ENCODE assay signal across 7 cellular contexts in genomic region chr11:67439321-67440228, GRCh38. TPM values are rescaled to one million over a fixed set of nuclear protein-coding genes. Genes with fewer than 3 reads are reported as not detected.
DNase-seq lines count a peak whose midpoint lies in the region; ATAC-seq, FAIRE-seq and TF ChIP-seq lines count a peak whose summit lies in the region.

No MANE protein-coding gene starts in this region.

- no peaks in the 10 kb centered on the region for H3K27me3 ChIP-seq in upper lobe of left lung

- H3K4me1 ChIP-seq in kidney (ENCODE audit: control insufficient read depth in 1 of 2, insufficient read depth in 1 of 2, low read depth in 1 of 2, low read length in 2 of 2) (peaks cover 0 to 14% of the 10 kb centered on the region in 2 donors), upper lobe of left lung (peaks cover 19 to 61% (median 25%) of the 10 kb centered on the region in 4 donors)

- peak overlapping the region; percentile 92 for H3K27ac Mint-ChIP-seq in activated T-helper 17 cell treated with anti-CD3 and anti-CD28 coated beads, Interleukin-2, amount 50 U/mL, for 72 hours

- H3K36me3 Mint-ChIP-seq in activated T-helper 17 cell treated with anti-CD3 and anti-CD28 coated beads, Interleukin-2, amount 50 U/mL, for 72 hours (ENCODE audit: low read depth): peaks cover 60% of the 10 kb centered on the region

- ATAC-seq in activated T-helper 17 cell treated with anti-CD3 and anti-CD28 coated beads, Interleukin-2, amount 50 U/mL, for 72 hours (replicated peaks): peak; percentile 22
- ATAC-seq in upper lobe of left lung (ENCODE audit: low FRiP score in 2 of 2) (no peak), HG02840 (IDR thresholded peaks at IDR 0.05; ENCODE audit: low FRiP score, unreplicated experiment) (no peak)

- no peak overlapping the region for H3K9ac ChIP-seq in kidney (ENCODE audit: low read length in 2 of 2)

- intact Hi-C loops in kidney (cut with DNase I): no loop called here

- DNase-seq in EH (ENCODE audit: low read depth) (peak; percentile 28), KBM-7 (peak; percentile 71), kidney (peak; percentile 86), upper lobe of left lung (peak in 1 of 2 donors; percentile 82), NCI-H510A (lab: John Stamatoyannopoulos, UW) (no peak)

- no peak for TF ChIP-seq POLR2A in upper lobe of left lung (IDR thresholded peaks at IDR 0.05)

- H3K4me3 ChIP-seq in kidney (ENCODE audit: low read length in 2 of 2) (no peak overlapping the region), upper lobe of left lung (no peak overlapping the region)

- TF ChIP-seq EP300 in upper lobe of left lung (IDR thresholded peaks at IDR 0.05): no peak

- H3K4me3 Mint-ChIP-seq in activated T-helper 17 cell treated with anti-CD3 and anti-CD28 coated beads, Interleukin-2, amount 50 U/mL, for 72 hours: peak overlapping the region; percentile 95

- no peak for TF ChIP-seq CTCF in kidney (IDR thresholded peaks at IDR 0.05; ENCODE audit: borderline replicate concordance, extremely low read depth, insufficient read depth)
- peak in 2 of 6 experiments; percentile 14 to 15 for TF ChIP-seq CTCF in upper lobe of left lung (IDR thresholded peaks at IDR 0.05)

- H3K36me3 ChIP-seq in kidney (ENCODE audit: control insufficient read depth in 1 of 2, insufficient read depth in 2 of 2, low read length in 2 of 2) (peaks cover 0 to 4% of the 10 kb centered on the region in 2 donors), upper lobe of left lung (peaks cover 0 to 66% (median 55%) of the 10 kb centered on the region in 4 donors)

- no peaks in the 10 kb centered on the region for H3K9me3 Mint-ChIP-seq in activated T-helper 17 cell treated with anti-CD3 and anti-CD28 coated beads, Interleukin-2, amount 50 U/mL, for 72 hours

- H3K9me3 ChIP-seq in kidney (ENCODE audit: control insufficient read depth in 1 of 2, low read length in 2 of 2) (no peaks in the 10 kb centered on the region), upper lobe of left lung (no peaks in the 10 kb centered on the region)

- H3K27ac ChIP-seq in kidney (ENCODE audit: low read depth in 2 of 2, low read length in 2 of 2) (no peak overlapping the region), upper lobe of left lung (peak overlapping the region in 3 of 4 donors; percentile 32 to 74 (median 52))

- peaks cover 5% of the 10 kb centered on the region for H3K4me1 Mint-ChIP-seq in activated T-helper 17 cell treated with anti-CD3 and anti-CD28 coated beads, Interleukin-2, amount 50 U/mL, for 72 hours

- no peak for FAIRE-seq in kidney (lab: Jason Lieb, UNC)

- in situ Hi-C loops in KBM-7 (cut with MboI; ENCODE audit: low pct_unique_long_range_greater_than_20kb, low sequenced_read_pairs): no loop called here

- 64 to 77% methylated on average over 10 to 31 of the region's 31 CpGs for WGBS in upper lobe of left lung, 2 donors

- no peaks in the 10 kb centered on the region for H3K27me3 Mint-ChIP-seq in activated T-helper 17 cell treated with anti-CD3 and anti-CD28 coated beads, Interleukin-2, amount 50 U/mL, for 72 hours

RNA-seq across cellular contexts. Expression of gene PTPRCAP, which starts 2.1 kb away (rescaled TPM):
- total RNA-seq in activated T-helper 17 cell treated with anti-CD3 and anti-CD28 coated beads, Interleukin-2, amount 50 U/mL, for 72 hours: 100 to 1,000 TPM; 112 to 228 TPM
- 20.3 TPM for total RNA-seq in kidney
- 4.7 TPM for polyA plus RNA-seq in kidney (ENCODE audit: insufficient read depth, low read depth, low replicate concordance)
- total RNA-seq in upper lobe of left lung: 10 to 100 TPM; 12.8 to 34.0 (median 18.0) TPM

RNA-seq across cellular contexts. Expression of gene CORO1B, which starts 3.7 kb away (rescaled TPM):
- total RNA-seq in activated T-helper 17 cell treated with anti-CD3 and anti-CD28 coated beads, Interleukin-2, amount 50 U/mL, for 72 hours: 100 to 1,000 TPM; 303 to 326 TPM
- total RNA-seq in kidney (121 TPM), upper lobe of left lung (100 to 1,000 TPM in 4 of 6 donors, 10 to 100 TPM in 2; 49.0 to 178 (median 118) TPM)
- 67.2 TPM for polyA plus RNA-seq in kidney (ENCODE audit: insufficient read depth, low read depth, low replicate concordance)

RNA-seq across cellular contexts. Expression of gene RPS6KB2, which starts 11.3 kb away (rescaled TPM):
- 10 to 100 TPM; 62.3 to 63.0 TPM for total RNA-seq in activated T-helper 17 cell treated with anti-CD3 and anti-CD28 coated beads, Interleukin-2, amount 50 U/mL, for 72 hours
- total RNA-seq in kidney: 41.3 TPM
- polyA plus RNA-seq in kidney (ENCODE audit: insufficient read depth, low read depth, low replicate concordance): 45.4 TPM
- 10 to 100 TPM; 35.2 to 94.3 (median 50.4) TPM for total RNA-seq in upper lobe of left lung

RNA-seq across cellular contexts. Expression of gene GPR152, which starts 13.0 kb away (rescaled TPM):
- not detected for total RNA-seq in activated T-helper 17 cell treated with anti-CD3 and anti-CD28 coated beads, Interleukin-2, amount 50 U/mL, for 72 hours
- not detected for total RNA-seq in kidney
- polyA plus RNA-seq in kidney (ENCODE audit: insufficient read depth, low read depth, low replicate concordance): not detected
- total RNA-seq in upper lobe of left lung: not detected

RNA-seq across cellular contexts. Expression of gene CABP4, which starts 15.6 kb away (rescaled TPM):
- total RNA-seq in activated T-helper 17 cell treated with anti-CD3 and anti-CD28 coated beads, Interleukin-2, amount 50 U/mL, for 72 hours: 1 to 10 TPM in 1 of 2 donors, under 1 TPM in 1; 0.32 to 2.2 TPM
- total RNA-seq in kidney: 3.1 TPM
- 0.49 TPM for polyA plus RNA-seq in kidney (ENCODE audit: insufficient read depth, low read depth, low replicate concordance)
- total RNA-seq in upper lobe of left lung: 1 to 10 TPM; 1.5 to 4.7 (median 2.3) TPM

Comparison
In these comparisons a context has a peak if more than half of its experiments do, and no peak if none do; other contexts are left out.
1. H3K27ac ChIP-seq: peak in upper lobe of left lung (3 of 4); none in kidney (0 of 2).